15 cellular contexts compared by ENCODE assay signal in genomic region chr10:11557513-11557912, GRCh38. TPM values are rescaled to one million over a fixed set of nuclear protein-coding genes. Genes with fewer than 3 reads are reported as not detected.
DNase-seq lines count a peak whose midpoint lies in the region; TF ChIP-seq lines count a peak whose summit lies in the region.
"Had no signal": no experiment of that assay in that cellular context is flagged by ENCODE, and none has a peak within 500 bp of the region (broad histone marks: within the 10 kb centered on the region; RNA-seq: fewer than 3 reads in every experiment).

No MANE protein-coding gene starts in this region.

- POLR2A ChIA-PET in A673 (lab: Charles Lee; ENCODE audit: low non-redundant PET): no interaction called here

- H3K9me2 ChIP-seq in Karpas-422 (replicated peaks; ENCODE audit: insufficient read depth, low read length): no peaks in the 10 kb centered on the region

- TF ChIP-seq POLR2A in spleen (IDR thresholded peaks at IDR 0.05): no peak

- DNase-seq in A673 (ENCODE audit: low spot score) (peak; percentile 78), Karpas-422 (no peak), spleen (peak; percentile 63), hypothalamus (lab: John Stamatoyannopoulos, UW) (no peak)
- no peak for DNase-seq in stimulated activated CD4-positive, alpha-beta T cell treated with anti-CD3 and anti-CD28 coated beads, Interleukin-1b, Interleukin-23, amount 100 ng/mL, for 48 hours
- DNase-seq in activated naive CD4-positive, alpha-beta T cell treated with anti-CD3 and anti-CD28 coated beads, Interleukin-2, amount 50 U/mL, for 16 hours: no peak
- DNase-seq: 8988T; ACHN; C1 segment of cervical spinal cord; Calu3; CD4-positive, alpha-beta T cell; DMS 273 treated with DMSO at 0.1 percent for 48 hours; IMR-90 had no signal

- H3K27ac ChIP-seq in A673 (ENCODE audit: low read depth, low read length, poor library complexity, severe bottlenecking) (peak overlapping the region; percentile 43), Karpas-422 (ENCODE audit: low read length) (peak overlapping the region; percentile 96), spleen (no peak overlapping the region)

- peak overlapping the region; percentile 70 for H3K4me2 ChIP-seq in Karpas-422 (ENCODE audit: low read depth, low read length, poor library complexity, severe bottlenecking)

- H3K4me3 ChIP-seq in A673 (ENCODE audit: low read depth, low read length, poor library complexity, severe bottlenecking) (no peak overlapping the region), Karpas-422 (ENCODE audit: low read length) (peak overlapping the region; percentile 16; the same call in 1 of the 2 replicates), endocrine pancreas (ENCODE audit: control insufficient read depth, insufficient read depth, low read length) (peak overlapping the region; percentile 7), spleen (no peak overlapping the region)
- H3K4me3 ChIP-seq: HAP-1 had no signal

- H3K27me3 ChIP-seq in A673 (replicated peaks; ENCODE audit: insufficient read depth, low read depth, low read length, poor library complexity) (no peaks in the 10 kb centered on the region), Karpas-422 (ENCODE audit: low read length) (no peaks in the 10 kb centered on the region), endocrine pancreas (ENCODE audit: control insufficient read depth, insufficient read depth, low read length) (no peaks in the 10 kb centered on the region), spleen (replicated peaks in 1 of 7) (no peaks in the 10 kb centered on the region)

- intact Hi-C loops in A673 (cut with micrococcal nuclease; ENCODE audit: unreplicated experiment) (no loop called here), spleen (cut with DNase I; ENCODE audit: low total_unique reads) (no loop called here)

- H4K20me1 ChIP-seq in Karpas-422 (ENCODE audit: insufficient read depth, low read depth, low read length): 0 out of 2 replicates have a peak, but pooled peaks cover 4% of the 10 kb centered on the region

- no peaks in the 10 kb centered on the region for H3K36me3 ChIP-seq in A673 (ENCODE audit: insufficient read depth, low read length, poor library complexity, severe bottlenecking)
- H3K36me3 ChIP-seq in Karpas-422 (ENCODE audit: insufficient read depth, low read length): peaks cover 9% of the 10 kb centered on the region; the same call in 1 of the 2 replicates
- no peaks in the 10 kb centered on the region for H3K36me3 ChIP-seq in endocrine pancreas (ENCODE audit: control insufficient read depth, insufficient read depth, low read length)
- H3K36me3 ChIP-seq in spleen: no peaks in the 10 kb centered on the region
- H3K36me3 ChIP-seq: HAP-1 had no signal

- H3K9me3 ChIP-seq in A673 (ENCODE audit: low read depth, low read length, poor library complexity, severe bottlenecking): peaks cover 7% of the 10 kb centered on the region
- no peaks in the 10 kb centered on the region for H3K9me3 ChIP-seq in Karpas-422 (ENCODE audit: low read length)
- H3K9me3 ChIP-seq in endocrine pancreas (ENCODE audit: control insufficient read depth, low read length): no peaks in the 10 kb centered on the region
- no peaks in the 10 kb centered on the region for H3K9me3 ChIP-seq in spleen
- H3K9me3 ChIP-seq: HAP-1 had no signal

- H3K79me2 ChIP-seq in Karpas-422 (ENCODE audit: low read length): peaks cover 91% of the 10 kb centered on the region

- TF ChIP-seq CTCF in A673 (conservative IDR thresholded peaks at IDR 0.05; ENCODE audit: low read depth, low read length): no peak
- no peak for TF ChIP-seq CTCF in spleen (IDR thresholded peaks at IDR 0.05 in 8 of 11, conservative IDR thresholded peaks at IDR 0.05 in 3 of 11)

- no TSS peak for BruUV-seq in A673 (replicated peaks; lab: Mats Ljungman, UMichigan)

- 78 to 86% (median 82%) methylated on average over 7 of the region's 7 CpGs for whole genome bisulfite sequencing in spleen, 5 donors

- peak overlapping the region; percentile 29; the same call in 1 of the 2 replicates for H3K9ac ChIP-seq in Karpas-422 (ENCODE audit: low read length)
- H3K9ac ChIP-seq in endocrine pancreas (ENCODE audit: control insufficient read depth, insufficient read depth, low read length): no peak overlapping the region

- H2AFZ ChIP-seq in Karpas-422 (ENCODE audit: low read length): no peak overlapping the region

- CTCF ChIA-PET in A673 (lab: Charles Lee): no interaction called here

- H3K4me1 ChIP-seq in A673 (ENCODE audit: insufficient read depth, low read length, poor library complexity, severe bottlenecking) (peaks cover 61% of the 10 kb centered on the region), Karpas-422 (ENCODE audit: low read length) (peaks cover 96% of the 10 kb centered on the region), endocrine pancreas (ENCODE audit: control insufficient read depth, insufficient read depth, low read length) (peaks cover 21% of the 10 kb centered on the region), spleen (peaks cover 23 to 96% (median 63%) of the 10 kb centered on the region in 6 donors)

RNA-seq across cellular contexts. Expression of gene USP6NL, which starts 53.9 kb away (rescaled TPM):
- total RNA-seq in A673 (2021) (38.7 and 40.0 TPM in 2 replicates), spleen (10 to 100 TPM; 35.4 to 51.7 (median 43.8) TPM)
- total RNA-seq in Karpas-422 (2014; rRNA removed; shearing (Covaris generic); ENCODE audit: low replicate concordance): 54.3 and 63.9 TPM in 2 replicates
- polyA plus RNA-seq in spleen: 10 to 100 TPM; 11.0 to 13.9 (median 13.6) TPM

Comparison
In these comparisons a context has a peak if more than half of its experiments do, and no peak if none do; other contexts are left out.
1. DNase-seq: peak in A673 (single experiment) and spleen (single experiment); none in Karpas-422 (single experiment), stimulated activated CD4-positive, alpha-beta T cell treated with anti-CD3 and anti-CD28 coated beads, Interleukin-1b, Interleukin-23, amount 100 ng/mL, for 48 hours (single experiment), activated naive CD4-positive, alpha-beta T cell treated with anti-CD3 and anti-CD28 coated beads, Interleukin-2, amount 50 U/mL, for 16 hours (single experiment) and hypothalamus (0 of 51).
2. H3K27ac ChIP-seq: peak in A673 (single experiment) and Karpas-422 (single experiment); none in spleen (0 of 8).
3. H3K4me3 ChIP-seq: peak in Karpas-422 (single experiment) and endocrine pancreas (single experiment); none in A673 (single experiment) and spleen (0 of 8).